In genomic region chr13:108281941-108282340, GRCh38 we compare ENCODE assay signal across 19 cellular contexts. TPM values are rescaled to one million over a fixed set of nuclear protein-coding genes. Genes with fewer than 3 reads are reported as not detected.
"Had no signal": no experiment of that assay in that cellular context is flagged by ENCODE, and none has a peak within 500 bp of the region (broad histone marks: within the 10 kb centered on the region; RNA-seq: fewer than 3 reads in every experiment).

No MANE protein-coding gene starts in this region.

- H3K27me3 Mint-ChIP-seq: activated CD4-positive, alpha-beta memory T cell treated with anti-CD3 and anti-CD28 coated beads, Interleukin-2, amount 10 ng/mL, durations not matched to agents 7 days and 5 days; activated naive CD4-positive, alpha-beta T cell treated with anti-CD3 and anti-CD28 coated beads, Interleukin-2, amount 10 ng/mL, durations not matched to agents 7 days and 5 days; activated T-cell treated with anti-CD3 and anti-CD28 coated beads, Interleukin-2, amount 50 U/mL, for 24 hours had no signal

- DNase-seq: activated CD4-positive, alpha-beta memory T cell treated with anti-CD3 and anti-CD28 coated beads, Interleukin-2, amount 10 ng/mL, durations not matched to agents 7 days and 5 days; activated CD4-positive, alpha-beta T cell treated with anti-CD3 and anti-CD28 coated beads for 4 hours; activated naive CD4-positive, alpha-beta T cell treated with anti-CD3 and anti-CD28 coated beads, Interleukin-2, amount 10 ng/mL, durations not matched to agents 7 days and 5 days; activated T-cell treated with anti-CD3 and anti-CD28 coated beads, Interleukin-2, amount 50 U/mL, for 24 hours; esophagus squamous epithelium; foreskin fibroblast; hippocampal formation; mesenchymal stem cell; natural killer cell; right cardiac atrium; small intestine; stimulated activated CD4-positive, alpha-beta T cell treated with anti-CD3 and anti-CD28 coated beads, Interleukin-4, amount 100 ng/mL, for 24 hours; stimulated activated naive CD4-positive, alpha-beta T cell; T1000; transverse colon had no signal

- H3K27ac Mint-ChIP-seq: activated CD4-positive, alpha-beta memory T cell treated with anti-CD3 and anti-CD28 coated beads, Interleukin-2, amount 10 ng/mL, durations not matched to agents 7 days and 5 days; activated naive CD4-positive, alpha-beta T cell treated with anti-CD3 and anti-CD28 coated beads, Interleukin-2, amount 10 ng/mL, durations not matched to agents 7 days and 5 days; activated T-cell treated with anti-CD3 and anti-CD28 coated beads, Interleukin-2, amount 50 U/mL, for 24 hours; natural killer cell; WTC11 had no signal

- ATAC-seq: natural killer cell, right cardiac atrium, WTC11 had no signal

- H3K4me3 ChIP-seq: cardiac muscle cell, esophagus squamous epithelium, prostate gland, transverse colon, vagina had no signal

- H3K27ac ChIP-seq: cardiac muscle cell, esophagus squamous epithelium, prostate gland, transverse colon, vagina had no signal

- H3K36me3 Mint-ChIP-seq: natural killer cell, WTC11 had no signal

- H3K36me3 ChIP-seq: cardiac muscle cell, esophagus squamous epithelium, prostate gland, transverse colon, vagina had no signal

- H3K4me3 Mint-ChIP-seq: activated CD4-positive, alpha-beta memory T cell treated with anti-CD3 and anti-CD28 coated beads, Interleukin-2, amount 10 ng/mL, durations not matched to agents 7 days and 5 days; activated naive CD4-positive, alpha-beta T cell treated with anti-CD3 and anti-CD28 coated beads, Interleukin-2, amount 10 ng/mL, durations not matched to agents 7 days and 5 days; activated T-cell treated with anti-CD3 and anti-CD28 coated beads, Interleukin-2, amount 50 U/mL, for 24 hours; natural killer cell; WTC11 had no signal

- H3K9me3 Mint-ChIP-seq: activated naive CD4-positive, alpha-beta T cell treated with anti-CD3 and anti-CD28 coated beads, Interleukin-2, amount 10 ng/mL, durations not matched to agents 7 days and 5 days; activated T-cell treated with anti-CD3 and anti-CD28 coated beads, Interleukin-2, amount 50 U/mL, for 24 hours; natural killer cell had no signal

- H3K9me3 ChIP-seq: esophagus squamous epithelium, prostate gland, transverse colon, vagina had no signal

RNA-seq across cellular contexts. Expression of gene TNFSF13B, which starts 12.4 kb away (rescaled TPM):
- total RNA-seq: vagina had no signal
